Comparison of ENCODE assay signal across 8 cellular contexts in genomic region chr19:35741216-35741541, GRCh38. TPM values are rescaled to one million over a fixed set of nuclear protein-coding genes. Genes with fewer than 3 reads are reported as not detected.
DNase-seq lines count a peak whose midpoint lies in the region; ATAC-seq, FAIRE-seq and TF ChIP-seq lines count a peak whose summit lies in the region.

No MANE protein-coding gene starts in this region.

- H3K27me3 Mint-ChIP-seq in activated T-cell treated with anti-CD3 and anti-CD28 coated beads, Interleukin-2, amount 50 U/mL, for 4 hours (ENCODE audit: low read depth), result no peaks in the 10 kb centered on the region

- H3K9me3 ChIP-seq in adipocyte (ENCODE audit: control insufficient read depth, low read length) (no peaks in the 10 kb centered on the region), HepG2 (ENCODE audit: low read length) (no peaks in the 10 kb centered on the region), tibial artery (no peaks in the 10 kb centered on the region)

- CTCF ChIA-PET in HepG2 (lab: Yijun Ruan, JAX; ENCODE audit: low intra/inter-chr PET ratio, low total read pairs), result no interaction called here

- peak overlapping the region; percentile 80 for H3K4me3 ChIP-seq in adipocyte (ENCODE audit: low read length)
- peak overlapping the region; percentile 50 to 84 (median 62); a peak in 5 of 6 replicates for H3K4me3 ChIP-seq in HepG2 (replicated peaks in 1 of 3; ENCODE audit: insufficient read depth in 1 of 3, low read depth in 2 of 3, low read length in 3 of 3)
- H3K4me3 ChIP-seq in tibial artery, result peak overlapping the region; percentile 58 to 72

- no peak for DNase-seq in activated T-cell treated with anti-CD3 and anti-CD28 coated beads, Interleukin-2, amount 50 U/mL, for 4 hours
- no peak for DNase-seq in activated T-cell treated with anti-CD3 and anti-CD28 coated beads, Interleukin-2, amount 50 U/mL, for 48 hours
- DNase-seq in adipocyte (ENCODE audit: low read depth) (no peak), HepG2 (ENCODE audit: low spot score) (no peak), tibial artery (no peak)
- no peak for DNase-seq in NK-92 treated with Interleukin-12 subunit alpha and Interleukin-12 subunit beta, amount 100 ng/mL, for 24 hours (lab: John Stamatoyannopoulos, UW)

- no peaks in the 10 kb centered on the region for H3K27me3 ChIP-seq in adipocyte (replicated peaks; ENCODE audit: control insufficient read depth, insufficient read depth, low read length)
- H3K27me3 ChIP-seq in HepG2 (ENCODE audit: control insufficient read depth in 1 of 2, insufficient read depth in 2 of 2, low read length in 2 of 2), result no peaks in the 10 kb centered on the region; a peak in 1 of 5 replicates
- H3K27me3 ChIP-seq in tibial artery, result no peaks in the 10 kb centered on the region

- H3K79me2 ChIP-seq in HepG2 (ENCODE audit: insufficient read depth, low read length), result peaks cover 6% of the 10 kb centered on the region

- peaks cover 32% of the 10 kb centered on the region for H3K4me1 ChIP-seq in adipocyte (ENCODE audit: control insufficient read depth, insufficient read depth, low read length)
- H3K4me1 ChIP-seq in HepG2 (ENCODE audit: insufficient read depth, low read length), result peaks cover 31% of the 10 kb centered on the region
- H3K4me1 ChIP-seq in tibial artery, result peaks cover 0 to 40% (median 27%) of the 10 kb centered on the region in 4 donors

- H3K27ac ChIP-seq in HepG2 (ENCODE audit: extremely low read length, insufficient read depth, low read length) (peak overlapping the region; percentile 89), tibial artery (peak overlapping the region; percentile 79 to 90)

- no peak overlapping the region for H2AFZ ChIP-seq in HepG2 (ENCODE audit: low read length)

- H4K20me1 ChIP-seq in HepG2 (ENCODE audit: insufficient read depth, low read length), result no peaks in the 10 kb centered on the region

- TF ChIP-seq RAD21 in HepG2 (CRISPR knock-in tag; IDR thresholded peaks at IDR 0.05), result no peak

- no peak for TF ChIP-seq CTCF in HepG2 (CRISPR knock-in tag; IDR thresholded peaks at IDR 0.05)
- TF ChIP-seq CTCF in tibial artery (IDR thresholded peaks at IDR 0.05), result no peak

- WGBS in HepG2 (ENCODE audit: low lambda C conversion rate), result 0% methylated on average over 10 of the region's 13 CpGs

- TF ChIP-seq EP300 in HepG2 (IDR thresholded peaks at IDR 0.05; ENCODE audit: low read depth in 2 of 2, low read length in 2 of 2), result no peak
- TF ChIP-seq EP300 in HepG2 (CRISPR knock-in tag; IDR thresholded peaks at IDR 0.05; ENCODE audit: borderline replicate concordance), result no peak

- no peak for ATAC-seq in activated T-cell treated with anti-CD3 and anti-CD28 coated beads, Interleukin-2, amount 50 U/mL, for 4 hours
- ATAC-seq in HepG2, result peak; percentile 8
- no peak for ATAC-seq in GM18505 (IDR thresholded peaks at IDR 0.05; ENCODE audit: unreplicated experiment)
- ATAC-seq in GM21723 (IDR thresholded peaks at IDR 0.05; ENCODE audit: unreplicated experiment), result no peak

- H3K36me3 ChIP-seq in adipocyte (ENCODE audit: control insufficient read depth, insufficient read depth, low read length, severe bottlenecking) (peaks cover 30% of the 10 kb centered on the region), HepG2 (replicated peaks in 1 of 2; ENCODE audit: control insufficient read depth in 1 of 2, insufficient read depth in 2 of 2, low read length in 2 of 2) (peaks cover 10 to 29% of the 10 kb centered on the region in 2 experiments; a peak in 4 of 5 replicates), tibial artery (peaks cover 15 to 37% (median 28%) of the 10 kb centered on the region in 3 donors)

- no TSS peak for BruUV-seq in HepG2 (replicated peaks; lab: Mats Ljungman, UMichigan)

- H3K9ac ChIP-seq in adipocyte (ENCODE audit: low read length) (peak overlapping the region; percentile 83), HepG2 (ENCODE audit: insufficient read depth, low read depth, low read length) (peak overlapping the region; percentile 77)

- H3K4me1 Mint-ChIP-seq in activated T-cell treated with anti-CD3 and anti-CD28 coated beads, Interleukin-2, amount 50 U/mL, for 4 hours (ENCODE audit: low read depth), result peaks cover 54% of the 10 kb centered on the region

- H3K4me3 Mint-ChIP-seq in activated T-cell treated with anti-CD3 and anti-CD28 coated beads, Interleukin-2, amount 50 U/mL, for 4 hours, result peak overlapping the region; percentile 88

- H3K36me3 Mint-ChIP-seq in activated T-cell treated with anti-CD3 and anti-CD28 coated beads, Interleukin-2, amount 50 U/mL, for 4 hours (ENCODE audit: insufficient read depth), result peaks cover 21% of the 10 kb centered on the region

- H3K9me3 Mint-ChIP-seq in activated T-cell treated with anti-CD3 and anti-CD28 coated beads, Interleukin-2, amount 50 U/mL, for 4 hours, result no peaks in the 10 kb centered on the region

- in situ Hi-C loops in HepG2 (cut with HindIII; ENCODE audit: extremely low pct_ligation_motif_present, low pct_unique_long_range_greater_than_20kb), result no loop called here

- no peak for TF ChIP-seq POLR2A in HepG2 (IDR thresholded peaks at IDR 0.05; ENCODE audit: insufficient read depth in 1 of 2, low read depth in 2 of 2, low read length in 2 of 2)
- no peak for TF ChIP-seq POLR2A in GM18505 (IDR thresholded peaks at IDR 0.05; ENCODE audit: borderline replicate concordance, extremely low read depth, insufficient read depth, insufficient read length)

- FAIRE-seq in HepG2 (lab: Jason Lieb, UNC), result no peak

- H3K4me2 ChIP-seq in HepG2 (ENCODE audit: low read depth, low read length), result peak overlapping the region; percentile 94

- POLR2A ChIA-PET in HepG2 (lab: Yijun Ruan, JAX), result interaction anchor here (0.8 to 4.6 kb wide), 22 partner anchors 7 to 190 kb away, joined by 3 to 69 read pairs (median 6); partner anchors contain the start of genes COX6B1, HAUS5, HSPB6 and LIN37

- intact Hi-C loops in HepG2 (cut with micrococcal nuclease; ENCODE audit: unreplicated experiment) (loop anchor here (1.0 to 10.0 kb wide), 3 partner anchors 22 to 50 kb away; partner anchors contain the start of gene KMT2B), tibial artery (cut with DNase I; ENCODE audit: low total_unique reads) (no loop called here)

RNA-seq across cellular contexts. Expression of gene IGFLR1, which starts 1.1 kb away (rescaled TPM):
- total RNA-seq in activated T-cell treated with anti-CD3 and anti-CD28 coated beads, Interleukin-2, amount 50 U/mL, for 4 hours, result 10 to 100 TPM; 24.0 to 32.7 (median 29.8) TPM
- 3.4 and 5.4 TPM in 2 replicates for total RNA-seq in HepG2 (2016; rRNA removed; fragmentation: Illumina TruSeq; extraction: Trizol)
- total RNA-seq in HepG2 (2016; cell fraction: cytosol; rRNA removed; fragmentation: Illumina TruSeq; extraction: Trizol; ENCODE audit: low read depth), result 9.3 and 12.1 TPM in 2 replicates
- total RNA-seq in HepG2 (2016; cell fraction: insoluble cytoplasmic fraction; rRNA removed; fragmentation: Illumina TruSeq; extraction: Trizol), result 3.8 and 6.5 TPM in 2 replicates
- total RNA-seq in HepG2 (2016; cell fraction: membrane; rRNA removed; fragmentation: Illumina TruSeq; extraction: Trizol), result 11.9 and 15.5 TPM in 2 replicates
- total RNA-seq in HepG2 (2016; cell fraction: nucleus; rRNA removed; fragmentation: Illumina TruSeq; extraction: Trizol), result 2.7 and 3.9 TPM in 2 replicates
- 7.4 and 8.9 TPM in 2 replicates for polyA plus RNA-seq in HepG2 (2011; rRNA removed)
- polyA plus RNA-seq in HepG2 (2011; cell fraction: cytosol; rRNA removed), result 6.5 and 8.4 TPM in 2 replicates
- polyA plus RNA-seq in HepG2 (2011; cell fraction: nucleus; rRNA removed), result 22.4 and 23.0 TPM in 2 replicates
- 2.8 and 4.2 TPM in 2 replicates for polyA plus RNA-seq in HepG2 (2012)
- 22.3 and 24.5 TPM in 2 replicates for polyA plus RNA-seq in HepG2 (2016; cell fraction: cytosol; fragmentation: Illumina TruSeq; extraction: Trizol; ENCODE audit: low read depth)
- polyA plus RNA-seq in HepG2 (2016; cell fraction: insoluble cytoplasmic fraction; fragmentation: Illumina TruSeq; extraction: Trizol; ENCODE audit: low read depth), result 6.5 and 10.6 TPM in 2 replicates
- polyA plus RNA-seq in HepG2 (2016; cell fraction: membrane; fragmentation: Illumina TruSeq; extraction: Trizol; ENCODE audit: low read depth), result 24.0 and 25.4 TPM in 2 replicates
- 11.7 and 17.1 TPM in 2 replicates for polyA plus RNA-seq in HepG2 (2016; cell fraction: nucleus; fragmentation: Illumina TruSeq; extraction: Trizol; ENCODE audit: insufficient read depth, low read depth)
- polyA minus RNA-seq in HepG2 (2011; rRNA and poly(A)+ RNA removed; ENCODE audit: low replicate concordance), result 4.9 and 7.7 TPM in 2 replicates
- 1.3 and 3.7 TPM in 2 replicates for polyA minus RNA-seq in HepG2 (2011; cell fraction: cytosol; rRNA and poly(A)+ RNA removed)
- 2.8 and 3.2 TPM in 2 replicates for polyA minus RNA-seq in HepG2 (2011; cell fraction: nucleus; rRNA and poly(A)+ RNA removed)

RNA-seq across cellular contexts. Expression of gene U2AF1L4, which starts 4.0 kb away (rescaled TPM):
- 10 to 100 TPM; 18.9 to 25.2 (median 19.4) TPM for total RNA-seq in activated T-cell treated with anti-CD3 and anti-CD28 coated beads, Interleukin-2, amount 50 U/mL, for 4 hours
- 4.7 and 7.9 TPM in 2 replicates for total RNA-seq in HepG2 (2016; rRNA removed; fragmentation: Illumina TruSeq; extraction: Trizol)
- 2.5 and 3.0 TPM in 2 replicates for total RNA-seq in HepG2 (2016; cell fraction: cytosol; rRNA removed; fragmentation: Illumina TruSeq; extraction: Trizol; ENCODE audit: low read depth)
- total RNA-seq in HepG2 (2016; cell fraction: insoluble cytoplasmic fraction; rRNA removed; fragmentation: Illumina TruSeq; extraction: Trizol), result 3.4 and 7.8 TPM in 2 replicates
- 4.2 and 5.2 TPM in 2 replicates for total RNA-seq in HepG2 (2016; cell fraction: membrane; rRNA removed; fragmentation: Illumina TruSeq; extraction: Trizol)
- 8.5 and 9.9 TPM in 2 replicates for total RNA-seq in HepG2 (2016; cell fraction: nucleus; rRNA removed; fragmentation: Illumina TruSeq; extraction: Trizol)
- 14.2 and 15.4 TPM in 2 replicates for polyA plus RNA-seq in HepG2 (2011; rRNA removed)
- 6.5 and 9.4 TPM in 2 replicates for polyA plus RNA-seq in HepG2 (2011; cell fraction: cytosol; rRNA removed)
- 90.7 and 113 TPM in 2 replicates for polyA plus RNA-seq in HepG2 (2011; cell fraction: nucleus; rRNA removed)
- 8.2 and 8.6 TPM in 2 replicates for polyA plus RNA-seq in HepG2 (2012)
- 3.5 and 5.0 TPM in 2 replicates for polyA plus RNA-seq in HepG2 (2016; cell fraction: cytosol; fragmentation: Illumina TruSeq; extraction: Trizol; ENCODE audit: low read depth)
- polyA plus RNA-seq in HepG2 (2016; cell fraction: insoluble cytoplasmic fraction; fragmentation: Illumina TruSeq; extraction: Trizol; ENCODE audit: low read depth), result 4.8 and 6.9 TPM in 2 replicates
- polyA plus RNA-seq in HepG2 (2016; cell fraction: membrane; fragmentation: Illumina TruSeq; extraction: Trizol; ENCODE audit: low read depth), result 5.2 and 5.8 TPM in 2 replicates
- polyA plus RNA-seq in HepG2 (2016; cell fraction: nucleus; fragmentation: Illumina TruSeq; extraction: Trizol; ENCODE audit: insufficient read depth, low read depth), result 36.4 and 41.6 TPM in 2 replicates
- 9.3 and 10.1 TPM in 2 replicates for polyA minus RNA-seq in HepG2 (2011; rRNA and poly(A)+ RNA removed; ENCODE audit: low replicate concordance)
- 1.6 and 1.9 TPM in 2 replicates for polyA minus RNA-seq in HepG2 (2011; cell fraction: cytosol; rRNA and poly(A)+ RNA removed)
- 17.0 and 19.3 TPM in 2 replicates for polyA minus RNA-seq in HepG2 (2011; cell fraction: nucleus; rRNA and poly(A)+ RNA removed)

RNA-seq across cellular contexts. Expression of gene PSENEN, which starts 4.3 kb away (rescaled TPM):
- total RNA-seq in activated T-cell treated with anti-CD3 and anti-CD28 coated beads, Interleukin-2, amount 50 U/mL, for 4 hours, result 10 to 100 TPM; 46.1 to 49.3 (median 47.9) TPM
- 20.0 and 34.2 TPM in 2 replicates for total RNA-seq in HepG2 (2016; rRNA removed; fragmentation: Illumina TruSeq; extraction: Trizol)
- 8.3 and 8.7 TPM in 2 replicates for total RNA-seq in HepG2 (2016; cell fraction: cytosol; rRNA removed; fragmentation: Illumina TruSeq; extraction: Trizol; ENCODE audit: low read depth)
- 22.6 and 36.6 TPM in 2 replicates for total RNA-seq in HepG2 (2016; cell fraction: insoluble cytoplasmic fraction; rRNA removed; fragmentation: Illumina TruSeq; extraction: Trizol)
- 9.0 and 11.8 TPM in 2 replicates for total RNA-seq in HepG2 (2016; cell fraction: membrane; rRNA removed; fragmentation: Illumina TruSeq; extraction: Trizol)
- 25.9 and 30.1 TPM in 2 replicates for total RNA-seq in HepG2 (2016; cell fraction: nucleus; rRNA removed; fragmentation: Illumina TruSeq; extraction: Trizol)
- polyA plus RNA-seq in HepG2 (2011; rRNA removed), result 16.9 and 22.6 TPM in 2 replicates
- polyA plus RNA-seq in HepG2 (2011; cell fraction: cytosol; rRNA removed), result 13.2 and 17.3 TPM in 2 replicates
- polyA plus RNA-seq in HepG2 (2011; cell fraction: nucleus; rRNA removed), result 9.9 and 11.5 TPM in 2 replicates
- polyA plus RNA-seq in HepG2 (2012), result 16.1 and 18.5 TPM in 2 replicates
- polyA plus RNA-seq in HepG2 (2016; cell fraction: cytosol; fragmentation: Illumina TruSeq; extraction: Trizol; ENCODE audit: low read depth), result 12.4 and 17.6 TPM in 2 replicates
- 30.0 and 36.1 TPM in 2 replicates for polyA plus RNA-seq in HepG2 (2016; cell fraction: insoluble cytoplasmic fraction; fragmentation: Illumina TruSeq; extraction: Trizol; ENCODE audit: low read depth)
- polyA plus RNA-seq in HepG2 (2016; cell fraction: membrane; fragmentation: Illumina TruSeq; extraction: Trizol; ENCODE audit: low read depth), result 12.5 and 13.2 TPM in 2 replicates
- 55.1 and 70.2 TPM in 2 replicates for polyA plus RNA-seq in HepG2 (2016; cell fraction: nucleus; fragmentation: Illumina TruSeq; extraction: Trizol; ENCODE audit: insufficient read depth, low read depth)
- 24.1 and 61.3 TPM in 2 replicates for polyA minus RNA-seq in HepG2 (2011; rRNA and poly(A)+ RNA removed; ENCODE audit: low replicate concordance)
- polyA minus RNA-seq in HepG2 (2011; cell fraction: cytosol; rRNA and poly(A)+ RNA removed), result 4.3 and 4.7 TPM in 2 replicates
- 3.0 and 7.3 TPM in 2 replicates for polyA minus RNA-seq in HepG2 (2011; cell fraction: nucleus; rRNA and poly(A)+ RNA removed)

RNA-seq across cellular contexts. Expression of gene LIN37, which starts 7.2 kb away (rescaled TPM):
- 1 to 10 TPM; 5.8 to 6.4 (median 6.4) TPM for total RNA-seq in activated T-cell treated with anti-CD3 and anti-CD28 coated beads, Interleukin-2, amount 50 U/mL, for 4 hours
- total RNA-seq in HepG2 (2016; rRNA removed; fragmentation: Illumina TruSeq; extraction: Trizol), result 3.5 and 6.3 TPM in 2 replicates
- 8.4 and 12.8 TPM in 2 replicates for total RNA-seq in HepG2 (2016; cell fraction: cytosol; rRNA removed; fragmentation: Illumina TruSeq; extraction: Trizol; ENCODE audit: low read depth)
- 4.5 and 7.1 TPM in 2 replicates for total RNA-seq in HepG2 (2016; cell fraction: insoluble cytoplasmic fraction; rRNA removed; fragmentation: Illumina TruSeq; extraction: Trizol)
- total RNA-seq in HepG2 (2016; cell fraction: membrane; rRNA removed; fragmentation: Illumina TruSeq; extraction: Trizol), result 4.8 and 6.4 TPM in 2 replicates
- 10.4 and 11.7 TPM in 2 replicates for total RNA-seq in HepG2 (2016; cell fraction: nucleus; rRNA removed; fragmentation: Illumina TruSeq; extraction: Trizol)
- 8.7 and 8.9 TPM in 2 replicates for polyA plus RNA-seq in HepG2 (2011; rRNA removed)
- 6.2 and 9.3 TPM in 2 replicates for polyA plus RNA-seq in HepG2 (2011; cell fraction: cytosol; rRNA removed)
- polyA plus RNA-seq in HepG2 (2011; cell fraction: nucleus; rRNA removed), result 53.4 and 56.4 TPM in 2 replicates
- 7.0 and 8.2 TPM in 2 replicates for polyA plus RNA-seq in HepG2 (2012)
- 5.5 and 6.3 TPM in 2 replicates for polyA plus RNA-seq in HepG2 (2016; cell fraction: cytosol; fragmentation: Illumina TruSeq; extraction: Trizol; ENCODE audit: low read depth)
- 3.9 and 5.2 TPM in 2 replicates for polyA plus RNA-seq in HepG2 (2016; cell fraction: insoluble cytoplasmic fraction; fragmentation: Illumina TruSeq; extraction: Trizol; ENCODE audit: low read depth)
- 3.8 and 4.3 TPM in 2 replicates for polyA plus RNA-seq in HepG2 (2016; cell fraction: membrane; fragmentation: Illumina TruSeq; extraction: Trizol; ENCODE audit: low read depth)
- 28.1 and 34.8 TPM in 2 replicates for polyA plus RNA-seq in HepG2 (2016; cell fraction: nucleus; fragmentation: Illumina TruSeq; extraction: Trizol; ENCODE audit: insufficient read depth, low read depth)
- 4.0 and 8.3 TPM in 2 replicates for polyA minus RNA-seq in HepG2 (2011; rRNA and poly(A)+ RNA removed; ENCODE audit: low replicate concordance)
- 3.4 and 3.9 TPM in 2 replicates for polyA minus RNA-seq in HepG2 (2011; cell fraction: cytosol; rRNA and poly(A)+ RNA removed)
- 16.9 and 22.6 TPM in 2 replicates for polyA minus RNA-seq in HepG2 (2011; cell fraction: nucleus; rRNA and poly(A)+ RNA removed)

RNA-seq across cellular contexts. Expression of gene HSPB6, which starts 15.7 kb away (rescaled TPM):
- under 1 TPM; 0.22 to 0.46 (median 0.37) TPM for total RNA-seq in activated T-cell treated with anti-CD3 and anti-CD28 coated beads, Interleukin-2, amount 50 U/mL, for 4 hours
- total RNA-seq in HepG2 (2016; rRNA removed; fragmentation: Illumina TruSeq; extraction: Trizol), result not detected in 2 replicates
- not detected in 2 replicates for total RNA-seq in HepG2 (2016; cell fraction: cytosol; rRNA removed; fragmentation: Illumina TruSeq; extraction: Trizol; ENCODE audit: low read depth)
- 0.06 TPM in 1 of 2 replicates, not detected in the other for total RNA-seq in HepG2 (2016; cell fraction: insoluble cytoplasmic fraction; rRNA removed; fragmentation: Illumina TruSeq; extraction: Trizol)
- total RNA-seq in HepG2 (2016; cell fraction: membrane; rRNA removed; fragmentation: Illumina TruSeq; extraction: Trizol), result not detected in 2 replicates
- total RNA-seq in HepG2 (2016; cell fraction: nucleus; rRNA removed; fragmentation: Illumina TruSeq; extraction: Trizol), result not detected in 2 replicates
- 0.08 and 0.18 TPM in 2 replicates for polyA plus RNA-seq in HepG2 (2011; rRNA removed)
- 0.04 and 0.08 TPM in 2 replicates for polyA plus RNA-seq in HepG2 (2011; cell fraction: cytosol; rRNA removed)
- polyA plus RNA-seq in HepG2 (2011; cell fraction: nucleus; rRNA removed), result 0.32 and 0.47 TPM in 2 replicates
- 0.28 and 0.45 TPM in 2 replicates for polyA plus RNA-seq in HepG2 (2012)
- 0.11 and 0.14 TPM in 2 replicates for polyA plus RNA-seq in HepG2 (2016; cell fraction: cytosol; fragmentation: Illumina TruSeq; extraction: Trizol; ENCODE audit: low read depth)
- 0.26 and 0.27 TPM in 2 replicates for polyA plus RNA-seq in HepG2 (2016; cell fraction: insoluble cytoplasmic fraction; fragmentation: Illumina TruSeq; extraction: Trizol; ENCODE audit: low read depth)
- 0.19 and 0.41 TPM in 2 replicates for polyA plus RNA-seq in HepG2 (2016; cell fraction: membrane; fragmentation: Illumina TruSeq; extraction: Trizol; ENCODE audit: low read depth)
- 0.32 and 0.79 TPM in 2 replicates for polyA plus RNA-seq in HepG2 (2016; cell fraction: nucleus; fragmentation: Illumina TruSeq; extraction: Trizol; ENCODE audit: insufficient read depth, low read depth)
- 0.48 and 0.77 TPM in 2 replicates for polyA minus RNA-seq in HepG2 (2011; rRNA and poly(A)+ RNA removed; ENCODE audit: low replicate concordance)
- not detected in 2 replicates for polyA minus RNA-seq in HepG2 (2011; cell fraction: cytosol; rRNA and poly(A)+ RNA removed)
- 0.25 TPM in 1 of 2 replicates, not detected in the other for polyA minus RNA-seq in HepG2 (2011; cell fraction: nucleus; rRNA and poly(A)+ RNA removed)
